ENCODE assay signal across 1 cellular context in the genomic region with DNA sequence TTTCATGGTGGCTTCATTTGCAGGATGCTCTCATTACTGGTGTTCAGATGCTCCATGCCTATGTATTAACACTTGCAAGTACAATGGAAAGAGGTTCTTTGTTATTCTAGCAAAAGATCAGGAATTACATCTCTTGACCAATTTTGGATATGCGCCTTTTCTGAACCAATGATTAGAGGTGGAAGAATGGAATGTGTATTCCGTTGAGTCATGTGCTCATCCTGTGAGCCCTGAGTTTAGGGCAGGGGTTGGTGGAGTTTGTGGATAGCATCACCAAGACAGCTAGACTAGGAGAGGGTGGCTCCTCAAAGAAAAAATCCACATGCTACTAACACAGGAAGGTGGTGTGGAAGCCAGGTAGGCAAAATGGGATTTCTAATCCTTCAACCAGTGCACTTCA.
TF ChIP-seq lines count a peak whose summit lies in the region.

No MANE protein-coding gene starts in this region.

TF ChIP-seq in GM23338, 12 proteins besides CTCF, POLR2A, EP300 and RAD21 (continued from another document):
- no peak for TF ChIP-seq ZNF462 (CRISPR knock-in tag; IDR thresholded peaks at IDR 0.05)
- TF ChIP-seq EZH2 (IDR thresholded peaks at IDR 0.05; ENCODE audit: low read depth, unreplicated experiment) = no peak
- no peak for TF ChIP-seq JUNB (IDR thresholded peaks at IDR 0.05; ENCODE audit: unreplicated experiment)
- TF ChIP-seq, protein P1, sequence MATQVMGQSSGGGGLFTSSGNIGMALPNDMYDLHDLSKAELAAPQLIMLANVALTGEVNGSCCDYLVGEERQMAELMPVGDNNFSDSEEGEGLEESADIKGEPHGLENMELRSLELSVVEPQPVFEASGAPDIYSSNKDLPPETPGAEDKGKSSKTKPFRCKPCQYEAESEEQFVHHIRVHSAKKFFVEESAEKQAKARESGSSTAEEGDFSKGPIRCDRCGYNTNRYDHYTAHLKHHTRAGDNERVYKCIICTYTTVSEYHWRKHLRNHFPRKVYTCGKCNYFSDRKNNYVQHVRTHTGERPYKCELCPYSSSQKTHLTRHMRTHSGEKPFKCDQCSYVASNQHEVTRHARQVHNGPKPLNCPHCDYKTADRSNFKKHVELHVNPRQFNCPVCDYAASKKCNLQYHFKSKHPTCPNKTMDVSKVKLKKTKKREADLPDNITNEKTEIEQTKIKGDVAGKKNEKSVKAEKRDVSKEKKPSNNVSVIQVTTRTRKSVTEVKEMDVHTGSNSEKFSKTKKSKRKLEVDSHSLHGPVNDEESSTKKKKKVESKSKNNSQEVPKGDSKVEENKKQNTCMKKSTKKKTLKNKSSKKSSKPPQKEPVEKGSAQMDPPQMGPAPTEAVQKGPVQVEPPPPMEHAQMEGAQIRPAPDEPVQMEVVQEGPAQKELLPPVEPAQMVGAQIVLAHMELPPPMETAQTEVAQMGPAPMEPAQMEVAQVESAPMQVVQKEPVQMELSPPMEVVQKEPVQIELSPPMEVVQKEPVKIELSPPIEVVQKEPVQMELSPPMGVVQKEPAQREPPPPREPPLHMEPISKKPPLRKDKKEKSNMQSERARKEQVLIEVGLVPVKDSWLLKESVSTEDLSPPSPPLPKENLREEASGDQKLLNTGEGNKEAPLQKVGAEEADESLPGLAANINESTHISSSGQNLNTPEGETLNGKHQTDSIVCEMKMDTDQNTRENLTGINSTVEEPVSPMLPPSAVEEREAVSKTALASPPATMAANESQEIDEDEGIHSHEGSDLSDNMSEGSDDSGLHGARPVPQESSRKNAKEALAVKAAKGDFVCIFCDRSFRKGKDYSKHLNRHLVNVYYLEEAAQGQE (IDR thresholded peaks at IDR 0.05; ENCODE audit: unreplicated experiment) = no peak
- no peak for TF ChIP-seq POLR2AphosphoS5 (IDR thresholded peaks at IDR 0.05; ENCODE audit: low read depth)
- no peak for TF ChIP-seq EZH2phosphoT487 (IDR thresholded peaks at IDR 0.05; ENCODE audit: unreplicated experiment)
- no peak for TF ChIP-seq ZNF331 (CRISPR knock-in tag; IDR thresholded peaks at IDR 0.05; ENCODE audit: low read depth)
- no peak for TF ChIP-seq ZNF114 (CRISPR knock-in tag; IDR thresholded peaks at IDR 0.05)
- no peak for TF ChIP-seq CREB1 (CRISPR knock-in tag; IDR thresholded peaks at IDR 0.05; ENCODE audit: low read depth)
- no peak for TF ChIP-seq STAT1 (IDR thresholded peaks at IDR 0.05; ENCODE audit: unreplicated experiment)
TF ChIP-seq in GM23338: peak in this region for 0.
